Comparison of ENCODE assay signal across 14 cellular contexts in genomic region chr1:79859212-79859948, GRCh38.
DNase-seq lines count a peak whose midpoint lies in the region; FAIRE-seq and TF ChIP-seq lines count a peak whose summit lies in the region.
"Had no signal": no experiment of that assay in that cellular context is flagged by ENCODE, and none has a peak within 500 bp of the region (broad histone marks: within the 10 kb centered on the region; RNA-seq: fewer than 3 reads in every experiment).

No MANE protein-coding gene starts in this region.

- peaks cover 3% of the 10 kb centered on the region; the same call in 1 of the 2 replicates for H3K9me2 ChIP-seq in PC-9 (ENCODE audit: insufficient read depth)

- H3K27me3 Mint-ChIP-seq in Calu3 (ENCODE audit: unreplicated experiment), result no peaks in the 10 kb centered on the region
- H3K27me3 Mint-ChIP-seq: activated naive CD8-positive, alpha-beta T cell treated with anti-CD3 and anti-CD28 coated beads, Interleukin-2, amount 10 ng/mL, durations not matched to agents 7 days and 5 days had no signal

- H3K27me3 ChIP-seq in PC-9 (ENCODE audit: insufficient read depth, low read depth), result no peaks in the 10 kb centered on the region

- H3K27ac ChIP-seq in PC-9, result no peak overlapping the region
- no peak overlapping the region for H3K27ac ChIP-seq in epithelial cell of prostate
- H3K27ac ChIP-seq: HL-60 had no signal

- no peak for DNase-seq in Calu3
- DNase-seq in PC-9, result no peak
- peak; percentile 3 for DNase-seq in epithelial cell of prostate (ENCODE audit: low read depth, low spot score)
- DNase-seq in pulmonary artery endothelial cell (ENCODE audit: low read depth, low spot score), result peak; percentile 93
- DNase-seq in SKM-1 treated with dmso at 0.1 percent for 144 hours (lab: John Stamatoyannopoulos, UW; ENCODE audit: unreplicated experiment), result no peak
- no peak for DNase-seq in COLO668 (lab: John Stamatoyannopoulos, UW; ENCODE audit: unreplicated experiment)
- DNase-seq in urothelium cell line (ENCODE audit: low spot score), result no peak
- DNase-seq in NCI-H526 treated with DMSO at 0.1 percent for 48 hours (lab: John Stamatoyannopoulos, UW), result no peak
- DNase-seq: activated naive CD8-positive, alpha-beta T cell treated with anti-CD3 and anti-CD28 coated beads, Interleukin-2, amount 10 ng/mL, durations not matched to agents 7 days and 5 days; DND-41; effector memory CD4-positive, alpha-beta T cell; stimulated activated CD8-positive, alpha-beta memory T cell treated with anti-CD3 and anti-CD28 coated beads, Interleukin-4, amount 100 ng/mL, for 48 hours had no signal

- H3K4me2 ChIP-seq in PC-9, result no peak overlapping the region

- no peaks in the 10 kb centered on the region for H3K9me3 ChIP-seq in PC-9 (ENCODE audit: insufficient read depth, low read depth)

- no peak overlapping the region for H3K4me3 Mint-ChIP-seq in Calu3 (ENCODE audit: low read depth, unreplicated experiment)
- H3K4me3 Mint-ChIP-seq: activated naive CD8-positive, alpha-beta T cell treated with anti-CD3 and anti-CD28 coated beads, Interleukin-2, amount 10 ng/mL, durations not matched to agents 7 days and 5 days; nephron had no signal

- peaks cover 9% of the 10 kb centered on the region for H3K9me3 Mint-ChIP-seq in Calu3 (ENCODE audit: low read depth, unreplicated experiment)

- H4K20me1 ChIP-seq in PC-9 (ENCODE audit: insufficient read depth), result no peaks in the 10 kb centered on the region

- peak overlapping the region; percentile 28; the same call in 1 of the 2 replicates for H2AFZ ChIP-seq in PC-9

- H3K36me3 Mint-ChIP-seq in Calu3 (ENCODE audit: insufficient read depth, unreplicated experiment), result no peaks in the 10 kb centered on the region
- H3K36me3 Mint-ChIP-seq: activated naive CD8-positive, alpha-beta T cell treated with anti-CD3 and anti-CD28 coated beads, Interleukin-2, amount 10 ng/mL, durations not matched to agents 7 days and 5 days had no signal

- no peaks in the 10 kb centered on the region for H3K36me3 ChIP-seq in PC-9 (ENCODE audit: low read depth)

- POLR2A ChIA-PET in PC-9 (lab: Charles Lee; ENCODE audit: unreplicated experiment), result no interaction called here

- intact Hi-C loops in Calu3 (cut with micrococcal nuclease; ENCODE audit: unreplicated experiment) (no loop called here), PC-9 (cut with micrococcal nuclease; ENCODE audit: unreplicated experiment) (no loop called here)

- peaks cover 18% of the 10 kb centered on the region for H3K4me1 Mint-ChIP-seq in Calu3 (ENCODE audit: low read depth, unreplicated experiment)
- H3K4me1 Mint-ChIP-seq: activated naive CD8-positive, alpha-beta T cell treated with anti-CD3 and anti-CD28 coated beads, Interleukin-2, amount 10 ng/mL, durations not matched to agents 7 days and 5 days; nephron had no signal

- BruUV-seq in Calu3 (replicated peaks; lab: Mats Ljungman, UMichigan) (no TSS peak), PC-9 (replicated peaks; lab: Mats Ljungman, UMichigan) (no TSS peak)

- no peaks in the 10 kb centered on the region; the same call in 1 of the 2 replicates for H3F3A ChIP-seq in PC-9 (ENCODE audit: insufficient read depth, low read depth)

- H3K27ac Mint-ChIP-seq in Calu3 (ENCODE audit: unreplicated experiment), result peak overlapping the region; percentile 77
- H3K27ac Mint-ChIP-seq: activated naive CD8-positive, alpha-beta T cell treated with anti-CD3 and anti-CD28 coated beads, Interleukin-2, amount 10 ng/mL, durations not matched to agents 7 days and 5 days; nephron had no signal

- no peaks in the 10 kb centered on the region for H3K79me2 ChIP-seq in PC-9 (ENCODE audit: low read depth)

- no peak for TF ChIP-seq CTCF in Calu3 (IDR thresholded peaks at IDR 0.05; ENCODE audit: unreplicated experiment)
- no peak for TF ChIP-seq CTCF in PC-9 (conservative IDR thresholded peaks at IDR 0.05)

- no peak overlapping the region for H3K4me3 ChIP-seq in PC-9

- no peak for FAIRE-seq in urothelium cell line (lab: Jason Lieb, UNC)

- H3K4me1 ChIP-seq in PC-9 (replicated peaks; ENCODE audit: insufficient read depth), result no peaks in the 10 kb centered on the region

- CTCF ChIA-PET in Calu3 (lab: Charles Lee), result no interaction called here
- CTCF ChIA-PET in PC-9 (lab: Charles Lee), result no interaction called here

Comparison
In these comparisons a context has a peak if more than half of its experiments do, and no peak if none do; other contexts are left out.
1. DNase-seq: peak in epithelial cell of prostate (single experiment) and pulmonary artery endothelial cell (single experiment); none in Calu3 (single experiment), PC-9 (0 of 2), SKM-1 treated with dmso at 0.1 percent for 144 hours (single experiment), COLO668 (single experiment), urothelium cell line (single experiment) and NCI-H526 treated with DMSO at 0.1 percent for 48 hours (single experiment).